ENCODE assay signal across 8 cellular contexts in genomic region chr14:93035917-93036651, GRCh38.
A peak's percentile ranks its signal among the peaks of the same experiment; 100 is the strongest.
DNase-seq lines count a peak whose midpoint lies in the region; ATAC-seq and TF ChIP-seq lines count a peak whose summit lies in the region.

No MANE protein-coding gene starts in this region.

- TF ChIP-seq CTCF in heart left ventricle (IDR thresholded peaks at IDR 0.05), result no peak

- peak; percentile 63 for DNase-seq in GM03348 (ENCODE audit: low spot score)
- peak in 3 of 5 donors; percentile 34 to 63 (median 62) for DNase-seq in heart left ventricle
- DNase-seq in putamen (ENCODE audit: low spot score), result peak; percentile 97
- DNase-seq in HAP-1 (ENCODE audit: low spot score in 2 of 2), result no peak
- no peak for DNase-seq in OCI-M2 (lab: John Stamatoyannopoulos, UW; ENCODE audit: unreplicated experiment)

- TF ChIP-seq POLR2A in heart left ventricle (IDR thresholded peaks at IDR 0.05), result no peak

- H3K4me1 ChIP-seq in heart left ventricle, result peaks cover 14 to 94% (median 68%) of the 10 kb centered on the region in 12 donors
- H3K4me1 ChIP-seq in HAP-1, result peaks cover 28% of the 10 kb centered on the region

- peak in 3 of 4 donors; percentile 29 to 40 (median 30) for ATAC-seq in heart left ventricle
- ATAC-seq in HG03175 (IDR thresholded peaks at IDR 0.05; ENCODE audit: unreplicated experiment), result no peak
- ATAC-seq in GM18909 (IDR thresholded peaks at IDR 0.05; ENCODE audit: poor library complexity, unreplicated experiment), result no peak

- H3K36me3 ChIP-seq in heart left ventricle (no peaks in the 10 kb centered on the region), HAP-1 (replicated peaks) (no peaks in the 10 kb centered on the region)

- intact Hi-C loops in heart left ventricle (cut with DNase I), result loop anchor here in 3 of 10 donors (5.0 to 10.0 kb wide), 4 partner anchors 64 to 101 kb away; partner anchors contain the start of gene ITPK1 (in 1 of the 3)

- 56 to 57% (median 57%) methylated on average over 21 to 22 of the region's 22 CpGs for WGBS in heart left ventricle, 4 donors

- no peaks in the 10 kb centered on the region for H3K27me3 ChIP-seq in heart left ventricle
- no peaks in the 10 kb centered on the region for H3K27me3 ChIP-seq in HAP-1 (ENCODE audit: low read depth)

- in situ Hi-C loops in HAP-1 (cut with MboI; ENCODE audit: low sequenced_read_pairs), result no loop called here

- H3K27ac ChIP-seq in angular gyrus (ENCODE audit: low read depth, low read length) (peak overlapping the region; percentile 99), heart left ventricle (peak overlapping the region; percentile 8 to 90 (median 70))

- H3K9me3 ChIP-seq in heart left ventricle (no peaks in the 10 kb centered on the region), HAP-1 (no peaks in the 10 kb centered on the region)

- no peak overlapping the region for H3K4me3 ChIP-seq in heart left ventricle
- no peak overlapping the region for H3K4me3 ChIP-seq in HAP-1

Comparison
In these comparisons a context has a peak if more than half of its experiments do, and no peak if none do; other contexts are left out.
1. DNase-seq: peak in GM03348 (single experiment), heart left ventricle (3 of 5) and putamen (single experiment); none in HAP-1 (0 of 2) and OCI-M2 (single experiment).
2. ATAC-seq: peak in heart left ventricle (3 of 4); none in HG03175 (single experiment) and GM18909 (single experiment).